26 cellular contexts compared by ENCODE assay signal in the genomic region with DNA sequence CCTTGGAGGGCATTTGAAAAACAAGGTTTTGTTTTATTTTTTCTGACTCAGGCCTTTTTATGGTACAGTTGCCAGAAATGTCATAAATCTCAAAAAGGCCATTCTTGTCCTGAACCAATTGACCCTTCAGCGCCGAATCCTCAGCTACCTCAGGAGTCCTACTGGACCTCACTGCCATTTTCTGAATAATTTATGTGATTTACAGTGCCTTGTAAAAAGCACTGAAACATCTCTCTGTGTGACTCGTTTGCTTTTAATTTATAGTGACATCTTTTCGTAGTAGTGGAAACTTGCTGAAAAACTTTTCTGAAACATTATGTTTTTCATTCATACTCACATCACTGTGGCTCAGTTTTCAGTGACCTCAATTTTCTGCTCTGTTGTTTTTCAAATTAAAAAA.
"Had no signal": no experiment of that assay in that cellular context is flagged by ENCODE, and none has a peak within 500 bp of the region (broad histone marks: within the 10 kb centered on the region; RNA-seq: fewer than 3 reads in every experiment).

No MANE protein-coding gene starts in this region.

- H3K4me3 ChIP-seq: colonic mucosa, esophagus muscularis mucosa, gastroesophageal sphincter, heart left ventricle, hepatocyte, left lung, lower lobe of right lung had no signal

- H3K4me1 Mint-ChIP-seq: immature natural killer cell, memory B cell had no signal

- H3K9me3 ChIP-seq: colonic mucosa, esophagus muscularis mucosa, gastroesophageal sphincter, heart left ventricle, left lung, lower lobe of right lung had no signal

- DNase-seq: colonic mucosa; cortex of kidney; effector CD8-positive, alpha-beta T cell; effector memory CD8-positive, alpha-beta T cell; endodermal cell; foreskin keratinocyte; heart left ventricle; hypothalamus; immature natural killer cell; islet precursor cell; kidney; kidney glomerular epithelial cell; left colon; left lung; left ventricle myocardium superior; lower lobe of right lung; mesendoderm; midbrain had no signal

- H3K27me3 Mint-ChIP-seq: dendritic cell treated with granulocyte-macrophage colony-stimulating factor and Interleukin-4, amounts not matched to agents 40 ng/mL and 50 ng/mL, for 4 days had no signal

- H3K27me3 ChIP-seq: colonic mucosa, esophagus muscularis mucosa, foreskin keratinocyte, gastroesophageal sphincter, heart left ventricle, hepatocyte, left lung had no signal

- H3K4me3 Mint-ChIP-seq: dendritic cell treated with granulocyte-macrophage colony-stimulating factor and Interleukin-4, amounts not matched to agents 40 ng/mL and 50 ng/mL, for 4 days; effector memory CD8-positive, alpha-beta T cell; endodermal cell; immature natural killer cell; memory B cell had no signal

- H3K36me3 Mint-ChIP-seq: immature natural killer cell, memory B cell had no signal

- ATAC-seq: effector memory CD8-positive, alpha-beta T cell; foreskin keratinocyte; gastroesophageal sphincter; heart left ventricle; left colon; left lung; left ventricle myocardium superior; lower lobe of right lung had no signal

- H3K36me3 ChIP-seq: colonic mucosa, esophagus muscularis mucosa, gastroesophageal sphincter, heart left ventricle, left lung, lower lobe of right lung had no signal

- H3K9me3 Mint-ChIP-seq: dendritic cell treated with granulocyte-macrophage colony-stimulating factor and Interleukin-4, amounts not matched to agents 40 ng/mL and 50 ng/mL, for 4 days; effector memory CD8-positive, alpha-beta T cell; endodermal cell had no signal

- FAIRE-seq: endometrium, frontal cortex, kidney had no signal

- H3K4me1 ChIP-seq: colonic mucosa, esophagus muscularis mucosa, foreskin keratinocyte, gastroesophageal sphincter, heart left ventricle, left lung, lower lobe of right lung had no signal

- H3K27ac ChIP-seq: colonic mucosa, epithelial cell of prostate, esophagus muscularis mucosa, foreskin keratinocyte, gastroesophageal sphincter, heart left ventricle, hepatocyte, left lung, lower lobe of right lung had no signal

- H3K27ac Mint-ChIP-seq: dendritic cell treated with granulocyte-macrophage colony-stimulating factor and Interleukin-4, amounts not matched to agents 40 ng/mL and 50 ng/mL, for 4 days; effector memory CD8-positive, alpha-beta T cell; endodermal cell; immature natural killer cell; memory B cell had no signal
